In the genomic region with DNA sequence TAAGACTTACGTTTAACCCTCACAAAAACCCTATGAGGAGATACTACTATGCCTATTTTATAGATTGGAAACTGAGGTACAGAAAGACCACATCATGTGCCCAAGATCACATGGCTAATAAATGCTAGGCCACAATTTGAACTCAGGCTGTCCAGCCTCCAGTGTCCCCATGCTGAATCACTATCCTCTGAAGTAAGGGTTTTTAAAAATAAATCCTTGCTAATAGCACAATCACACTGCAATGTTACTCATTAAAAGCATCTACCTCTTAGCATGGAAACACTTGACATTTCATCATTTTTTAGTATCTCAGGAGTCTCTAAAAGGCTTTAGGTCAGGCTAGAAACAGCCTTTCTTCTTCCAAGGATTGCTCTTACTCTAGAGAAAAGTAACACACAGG, we compare ENCODE assay signal across 16 cellular contexts. TPM values are rescaled to one million over a fixed set of nuclear protein-coding genes. Genes with fewer than 3 reads are reported as not detected.
"Had no signal": no experiment of that assay in that cellular context is flagged by ENCODE, and none has a peak within 500 bp of the region (broad histone marks: within the 10 kb centered on the region; RNA-seq: fewer than 3 reads in every experiment).

No MANE protein-coding gene starts in this region.

- H3K4me1 ChIP-seq: colonic mucosa, psoas muscle, tibial nerve had no signal

- ATAC-seq: naive thymus-derived CD4-positive, alpha-beta T cell; sciatic nerve; stimulated activated naive B cell treated with anti-CD40 and anti-IgM and Interleukin-4, amounts not matched to agents 10 μg/mL and 1 μg/mL and 100 μg/mL, for 72 hours; stimulated activated naive CD8-positive, alpha-beta T cell treated with anti-CD3 and anti-CD28 coated beads, Interleukin-15, amount 100 ng/mL, for 72 hours had no signal

- H3K27me3 Mint-ChIP-seq: stimulated activated naive CD8-positive, alpha-beta T cell treated with anti-CD3 and anti-CD28 coated beads, Interleukin-15, amount 100 ng/mL, for 72 hours had no signal

- H3K4me3 ChIP-seq: colonic mucosa, heart right ventricle, psoas muscle, skin epidermis, testis, tibial nerve had no signal

- H3K9me3 ChIP-seq: colonic mucosa, heart right ventricle, psoas muscle, testis, tibial nerve had no signal

- H3K36me3 ChIP-seq: colonic mucosa, heart right ventricle, tibial nerve had no signal

- H3K4me1 Mint-ChIP-seq: immature natural killer cell; stimulated activated naive B cell treated with anti-CD40 and anti-IgM and Interleukin-4, amounts not matched to agents 10 μg/mL and 1 μg/mL and 100 μg/mL, for 72 hours; stimulated activated naive CD8-positive, alpha-beta T cell treated with anti-CD3 and anti-CD28 coated beads, Interleukin-15, amount 100 ng/mL, for 72 hours had no signal

- DNase-seq: cerebellar nuclear complex; colonic mucosa; dermis blood vessel endothelial cell; heart right ventricle; immature natural killer cell; naive thymus-derived CD4-positive, alpha-beta T cell; nephron progenitor cell; psoas muscle; stimulated activated CD4-positive, alpha-beta T cell treated with anti-CD3 and anti-CD28 coated beads, Interleukin-2, amount 100 ng/mL, for 24 hours; stimulated activated CD4-positive, alpha-beta T cell treated with anti-CD3 and anti-CD28 coated beads, Interleukin-4, amount 100 ng/mL, for 4 hours; stimulated activated naive B cell treated with anti-CD40 and anti-IgM and Interleukin-4, amounts not matched to agents 10 μg/mL and 1 μg/mL and 100 μg/mL, for 72 hours; stimulated activated naive CD8-positive, alpha-beta T cell treated with anti-CD3 and anti-CD28 coated beads, Interleukin-15, amount 100 ng/mL, for 72 hours; testis had no signal

- H3K27ac Mint-ChIP-seq: immature natural killer cell; naive thymus-derived CD4-positive, alpha-beta T cell; nephron progenitor cell; stimulated activated naive B cell treated with anti-CD40 and anti-IgM and Interleukin-4, amounts not matched to agents 10 μg/mL and 1 μg/mL and 100 μg/mL, for 72 hours; stimulated activated naive CD8-positive, alpha-beta T cell treated with anti-CD3 and anti-CD28 coated beads, Interleukin-15, amount 100 ng/mL, for 72 hours had no signal

- H3K27me3 ChIP-seq: colonic mucosa, heart right ventricle, testis, tibial nerve had no signal

- H3K9me3 Mint-ChIP-seq: immature natural killer cell; naive thymus-derived CD4-positive, alpha-beta T cell; nephron progenitor cell; stimulated activated naive B cell treated with anti-CD40 and anti-IgM and Interleukin-4, amounts not matched to agents 10 μg/mL and 1 μg/mL and 100 μg/mL, for 72 hours; stimulated activated naive CD8-positive, alpha-beta T cell treated with anti-CD3 and anti-CD28 coated beads, Interleukin-15, amount 100 ng/mL, for 72 hours had no signal

- H3K27ac ChIP-seq: colonic mucosa, psoas muscle, skin epidermis, testis, tibial nerve had no signal

- H3K36me3 Mint-ChIP-seq: immature natural killer cell; naive thymus-derived CD4-positive, alpha-beta T cell; stimulated activated naive B cell treated with anti-CD40 and anti-IgM and Interleukin-4, amounts not matched to agents 10 μg/mL and 1 μg/mL and 100 μg/mL, for 72 hours had no signal

- H3K4me3 Mint-ChIP-seq: immature natural killer cell; naive thymus-derived CD4-positive, alpha-beta T cell; nephron progenitor cell; stimulated activated naive B cell treated with anti-CD40 and anti-IgM and Interleukin-4, amounts not matched to agents 10 μg/mL and 1 μg/mL and 100 μg/mL, for 72 hours; stimulated activated naive CD8-positive, alpha-beta T cell treated with anti-CD3 and anti-CD28 coated beads, Interleukin-15, amount 100 ng/mL, for 72 hours had no signal

RNA-seq across cellular contexts. Expression of gene PPP1R3C, which starts 50.0 kb away (rescaled TPM):
- polyA plus RNA-seq: immature natural killer cell; naive thymus-derived CD4-positive, alpha-beta T cell had no signal
